1 cellular context compared by ENCODE assay signal in the genomic region with DNA sequence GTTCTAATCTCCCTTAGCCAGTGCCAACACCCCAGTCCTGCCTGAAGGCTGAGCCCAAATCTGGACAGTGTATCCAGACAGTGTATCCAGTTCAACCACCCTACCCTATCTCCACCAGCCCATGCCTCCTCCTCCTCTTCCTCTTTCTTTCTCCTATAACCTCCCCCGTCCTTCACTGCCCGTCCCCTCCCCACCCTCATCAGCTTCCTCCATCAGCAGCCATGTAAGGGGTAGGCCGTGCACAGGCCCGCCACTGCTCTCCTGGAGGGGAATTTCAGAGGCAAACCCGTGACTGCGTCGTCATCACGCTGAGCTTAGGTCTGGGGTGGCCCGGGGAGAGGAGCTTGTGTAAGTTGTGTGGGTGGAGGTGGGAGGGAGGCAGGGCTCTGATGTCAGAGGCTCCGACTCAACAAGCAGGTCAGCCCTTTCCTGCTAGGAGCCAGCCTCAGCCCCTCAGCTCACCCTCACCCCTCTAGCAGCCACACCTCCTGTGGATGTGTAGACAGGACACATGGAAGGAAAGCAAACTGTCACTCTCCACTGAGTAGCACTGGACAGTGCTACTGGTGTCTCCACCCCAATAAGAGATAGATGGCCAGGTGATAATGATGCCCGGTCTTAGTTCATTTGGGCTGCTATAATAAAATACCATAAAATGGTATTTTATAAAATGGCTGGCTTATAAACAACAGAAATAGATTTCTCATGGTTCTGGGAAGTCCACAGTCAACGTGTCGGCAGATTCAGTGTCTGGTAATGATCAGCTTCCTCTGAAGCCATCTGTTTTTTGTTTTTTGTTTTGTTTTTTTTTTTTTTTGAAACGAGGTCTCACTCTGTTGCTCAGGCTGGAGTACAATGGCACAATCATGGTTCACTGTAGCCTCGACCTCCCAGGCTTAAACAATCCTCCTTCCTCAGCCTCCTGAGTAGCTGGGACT.
TF ChIP-seq lines count a peak whose summit lies in the region.

No MANE protein-coding gene starts in this region.

TF ChIP-seq in IMR-90, 13 proteins besides CTCF, POLR2A, EP300 and RAD21:
- TF ChIP-seq, protein P1, sequence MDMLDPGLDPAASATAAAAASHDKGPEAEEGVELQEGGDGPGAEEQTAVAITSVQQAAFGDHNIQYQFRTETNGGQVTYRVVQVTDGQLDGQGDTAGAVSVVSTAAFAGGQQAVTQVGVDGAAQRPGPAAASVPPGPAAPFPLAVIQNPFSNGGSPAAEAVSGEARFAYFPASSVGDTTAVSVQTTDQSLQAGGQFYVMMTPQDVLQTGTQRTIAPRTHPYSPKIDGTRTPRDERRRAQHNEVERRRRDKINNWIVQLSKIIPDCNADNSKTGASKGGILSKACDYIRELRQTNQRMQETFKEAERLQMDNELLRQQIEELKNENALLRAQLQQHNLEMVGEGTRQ (IDR thresholded peaks at IDR 0.05; ENCODE audit: low read depth, low read length): no peak; the same call in 1 of the 2 replicates
- TF ChIP-seq CHD1 (IDR thresholded peaks at IDR 0.05; ENCODE audit: low read depth, low read length): no peak
- TF ChIP-seq RCOR1 (IDR thresholded peaks at IDR 0.05; ENCODE audit: insufficient replicate concordance, low read length): no peak
- peak; percentile 36; the same call in 1 of the 2 replicates for TF ChIP-seq RFX5 (IDR thresholded peaks at IDR 0.05; ENCODE audit: low read depth, low read length)
- TF ChIP-seq FOS (IDR thresholded peaks at IDR 0.05; ENCODE audit: low read depth, low read length): no peak
- TF ChIP-seq SMC3 (IDR thresholded peaks at IDR 0.05; ENCODE audit: low read depth, low read length): no peak
- peak; percentile 55; the same call in 1 of the 2 replicates for TF ChIP-seq CEBPB (IDR thresholded peaks at IDR 0.05; ENCODE audit: low read depth, low read length)
- TF ChIP-seq MAFK (IDR thresholded peaks at IDR 0.05; ENCODE audit: low read depth, low read length): no peak
- peak; percentile 28; the same call in 1 of the 2 replicates for TF ChIP-seq MAZ (IDR thresholded peaks at IDR 0.05; ENCODE audit: borderline replicate concordance, low read depth, low read length)
- no peak for TF ChIP-seq BHLHE40 (IDR thresholded peaks at IDR 0.05; ENCODE audit: low read depth, low read length)
- TF ChIP-seq MXI1 (IDR thresholded peaks at IDR 0.05; ENCODE audit: borderline replicate concordance, low read depth, low read length): 0 out of 2 replicates have a peak, but pooled peaks have one; percentile 34
- TF ChIP-seq, protein P2, sequence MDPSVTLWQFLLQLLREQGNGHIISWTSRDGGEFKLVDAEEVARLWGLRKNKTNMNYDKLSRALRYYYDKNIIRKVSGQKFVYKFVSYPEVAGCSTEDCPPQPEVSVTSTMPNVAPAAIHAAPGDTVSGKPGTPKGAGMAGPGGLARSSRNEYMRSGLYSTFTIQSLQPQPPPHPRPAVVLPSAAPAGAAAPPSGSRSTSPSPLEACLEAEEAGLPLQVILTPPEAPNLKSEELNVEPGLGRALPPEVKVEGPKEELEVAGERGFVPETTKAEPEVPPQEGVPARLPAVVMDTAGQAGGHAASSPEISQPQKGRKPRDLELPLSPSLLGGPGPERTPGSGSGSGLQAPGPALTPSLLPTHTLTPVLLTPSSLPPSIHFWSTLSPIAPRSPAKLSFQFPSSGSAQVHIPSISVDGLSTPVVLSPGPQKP (IDR thresholded peaks at IDR 0.05; ENCODE audit: borderline replicate concordance, low read depth, low read length): no peak
- no peak for TF ChIP-seq NFE2L2 (IDR thresholded peaks at IDR 0.05; ENCODE audit: low read depth, low read length)
